19 cellular contexts compared by ENCODE assay signal in genomic region chr7:128005759-128006159, GRCh38. TPM values are rescaled to one million over a fixed set of nuclear protein-coding genes. Genes with fewer than 3 reads are reported as not detected.
DNase-seq lines count a peak whose midpoint lies in the region; ATAC-seq, FAIRE-seq and TF ChIP-seq lines count a peak whose summit lies in the region.
"Had no signal": no experiment of that assay in that cellular context is flagged by ENCODE, and none has a peak within 500 bp of the region (broad histone marks: within the 10 kb centered on the region; RNA-seq: fewer than 3 reads in every experiment).

No MANE protein-coding gene starts in this region.

- H3K27ac Mint-ChIP-seq in activated B cell treated with CpG ODN at 0.5 μM for 24 hours (no peak overlapping the region), neural progenitor cell (peak overlapping the region; percentile 77)

- intact Hi-C loops in activated B cell treated with CpG ODN at 0.5 μM for 24 hours (cut with micrococcal nuclease) (no loop called here), kidney (cut with DNase I) (no loop called here)

- H3K36me3 Mint-ChIP-seq in activated B cell treated with CpG ODN at 0.5 μM for 24 hours (ENCODE audit: low read depth), result peaks cover 18% of the 10 kb centered on the region
- peaks cover 32% of the 10 kb centered on the region for H3K36me3 Mint-ChIP-seq in neural progenitor cell

- H3K4me3 ChIP-seq in BLaER1 (no peak overlapping the region), kidney (ENCODE audit: low read length in 2 of 2) (no peak overlapping the region), neural progenitor cell (no peak overlapping the region)
- H3K4me3 ChIP-seq: Peyer's patch had no signal

- H3K27me3 ChIP-seq in BLaER1 (no peaks in the 10 kb centered on the region), neural progenitor cell (no peaks in the 10 kb centered on the region)
- H3K27me3 ChIP-seq: Peyer's patch had no signal

- H3K4me1 ChIP-seq in BLaER1 (peaks cover 47% of the 10 kb centered on the region), kidney (ENCODE audit: control insufficient read depth in 1 of 2, insufficient read depth in 1 of 2, low read depth in 1 of 2, low read length in 2 of 2) (peaks cover 15 to 52% of the 10 kb centered on the region in 2 donors), neural progenitor cell (peaks cover 14% of the 10 kb centered on the region)

- H3K4me1 Mint-ChIP-seq in activated B cell treated with CpG ODN at 0.5 μM for 24 hours, result peaks cover 51% of the 10 kb centered on the region
- H3K4me1 Mint-ChIP-seq in neural progenitor cell, result peaks cover 32% of the 10 kb centered on the region

- no peaks in the 10 kb centered on the region for H3K79me2 ChIP-seq in neural progenitor cell (ENCODE audit: low read depth)

- DNase-seq in activated B cell treated with CpG ODN at 0.5 μM for 24 hours, result no peak
- no peak for DNase-seq in kidney
- no peak for DNase-seq in neural progenitor cell (ENCODE audit: low spot score)
- DNase-seq in GM10248 (ENCODE audit: extremely low spot score), result no peak
- no peak for DNase-seq in activated T-cell treated with anti-CD3 and anti-CD28 coated beads, Interleukin-2, amount 50 U/mL, for 48 hours
- DNase-seq: COR-L47, DMS153, EL, Kasumi-1, MM.1S, NCI-H1694 treated with DMSO at 0.1 percent for 48 hours, NCI-H2227 treated with DMSO at 0.1 percent for 48 hours, SHP77 treated with DMSO at 0.1 percent for 48 hours had no signal

- no peaks in the 10 kb centered on the region for H3K9me3 ChIP-seq in BLaER1
- no peaks in the 10 kb centered on the region for H3K9me3 ChIP-seq in kidney (ENCODE audit: control insufficient read depth in 1 of 2, low read length in 2 of 2)
- no peaks in the 10 kb centered on the region for H3K9me3 ChIP-seq in neural progenitor cell (ENCODE audit: low read depth)
- H3K9me3 ChIP-seq: Peyer's patch had no signal

- H4K20me1 ChIP-seq in BLaER1, result peaks cover 65% of the 10 kb centered on the region
- peaks cover 19% of the 10 kb centered on the region for H4K20me1 ChIP-seq in neural progenitor cell (ENCODE audit: low read depth)

- H3K9me3 Mint-ChIP-seq in activated B cell treated with CpG ODN at 0.5 μM for 24 hours (no peaks in the 10 kb centered on the region), neural progenitor cell (no peaks in the 10 kb centered on the region)

- H3K27me3 Mint-ChIP-seq in activated B cell treated with CpG ODN at 0.5 μM for 24 hours (no peaks in the 10 kb centered on the region), neural progenitor cell (ENCODE audit: insufficient read depth, low read depth) (peaks cover 5% of the 10 kb centered on the region)

- CTCF ChIA-PET in activated B cell treated with CpG ODN at 0.5 μM for 24 hours (lab: Charles Lee) (no interaction called here), GM10248 (lab: Yijun Ruan, JAX) (interaction anchor here (1.1 to 1.3 kb wide), 2 partner anchors 9 to 298 kb away, joined by 3 to 4 read pairs; no protein-coding TSS in a partner anchor)

- H3K4me3 Mint-ChIP-seq in activated B cell treated with CpG ODN at 0.5 μM for 24 hours (peak overlapping the region; percentile 19), neural progenitor cell (no peak overlapping the region)

- POLR2A ChIA-PET in activated B cell treated with CpG ODN at 0.5 μM for 24 hours (lab: Charles Lee) (no interaction called here), GM10248 (lab: Yijun Ruan, JAX) (no interaction called here)

- no peak overlapping the region for H3K27ac ChIP-seq in BLaER1
- H3K27ac ChIP-seq in kidney (ENCODE audit: low read depth in 2 of 2, low read length in 2 of 2), result peak overlapping the region; percentile 18 to 52
- H3K27ac ChIP-seq in neural progenitor cell, result no peak overlapping the region

- ATAC-seq in activated B cell treated with CpG ODN at 0.5 μM for 24 hours (ENCODE audit: low read depth) (no peak), HG03139 (IDR thresholded peaks at IDR 0.05; ENCODE audit: unreplicated experiment) (no peak), GM18870 (IDR thresholded peaks at IDR 0.05; ENCODE audit: unreplicated experiment) (no peak)

- peak overlapping the region; percentile 66 for H3K4me2 ChIP-seq in BLaER1
- H3K4me2 ChIP-seq in neural progenitor cell, result no peak overlapping the region

- peaks cover 13% of the 10 kb centered on the region for H3F3A ChIP-seq in neural progenitor cell (ENCODE audit: low read depth)

- peaks cover 75% of the 10 kb centered on the region for H3K36me3 ChIP-seq in BLaER1
- no peaks in the 10 kb centered on the region for H3K36me3 ChIP-seq in kidney (ENCODE audit: control insufficient read depth in 1 of 2, insufficient read depth in 2 of 2, low read length in 2 of 2)
- no peaks in the 10 kb centered on the region for H3K36me3 ChIP-seq in neural progenitor cell
- H3K36me3 ChIP-seq: Peyer's patch had no signal

- H2AFZ ChIP-seq in neural progenitor cell (replicated peaks), result no peak overlapping the region

- TF ChIP-seq CTCF in activated B cell treated with CpG ODN at 0.5 μM for 24 hours (IDR thresholded peaks at IDR 0.05) (no peak), kidney (IDR thresholded peaks at IDR 0.05; ENCODE audit: borderline replicate concordance, extremely low read depth, insufficient read depth) (no peak), neural progenitor cell (IDR thresholded peaks at IDR 0.05) (no peak), GM10248 (IDR thresholded peaks at IDR 0.05; ENCODE audit: control extremely low read depth, extremely low read depth, low read depth, missing control alignments) (no peak)

- FAIRE-seq in kidney (lab: Jason Lieb, UNC), result no peak
- FAIRE-seq: GM19239 had no signal

- no peak overlapping the region for H3K9ac ChIP-seq in BLaER1
- H3K9ac ChIP-seq in kidney (ENCODE audit: low read length in 2 of 2), result no peak overlapping the region
- no peak overlapping the region for H3K9ac ChIP-seq in neural progenitor cell

RNA-seq across cellular contexts. Expression of gene LRRC4, which starts 25.5 kb away (rescaled TPM):
- total RNA-seq in activated B cell treated with CpG ODN at 0.5 μM for 24 hours, result 0.07 and 0.16 TPM in 2 replicates
- total RNA-seq in kidney, result 1.6 TPM
- polyA plus RNA-seq in kidney (ENCODE audit: insufficient read depth, low read depth, low replicate concordance), result 3.2 TPM
- total RNA-seq in neural progenitor cell (ENCODE audit: low replicate concordance), result 19.8 and 26.9 TPM in 2 replicates
- total RNA-seq: H4 had no signal

Comparison
In these comparisons a context has a peak if more than half of its experiments do, and no peak if none do; other contexts are left out.
1. H3K27ac ChIP-seq: peak in kidney (2 of 2); none in BLaER1 (single experiment) and neural progenitor cell (single experiment).